ENCODE assay signal across 12 cellular contexts in the genomic region with DNA sequence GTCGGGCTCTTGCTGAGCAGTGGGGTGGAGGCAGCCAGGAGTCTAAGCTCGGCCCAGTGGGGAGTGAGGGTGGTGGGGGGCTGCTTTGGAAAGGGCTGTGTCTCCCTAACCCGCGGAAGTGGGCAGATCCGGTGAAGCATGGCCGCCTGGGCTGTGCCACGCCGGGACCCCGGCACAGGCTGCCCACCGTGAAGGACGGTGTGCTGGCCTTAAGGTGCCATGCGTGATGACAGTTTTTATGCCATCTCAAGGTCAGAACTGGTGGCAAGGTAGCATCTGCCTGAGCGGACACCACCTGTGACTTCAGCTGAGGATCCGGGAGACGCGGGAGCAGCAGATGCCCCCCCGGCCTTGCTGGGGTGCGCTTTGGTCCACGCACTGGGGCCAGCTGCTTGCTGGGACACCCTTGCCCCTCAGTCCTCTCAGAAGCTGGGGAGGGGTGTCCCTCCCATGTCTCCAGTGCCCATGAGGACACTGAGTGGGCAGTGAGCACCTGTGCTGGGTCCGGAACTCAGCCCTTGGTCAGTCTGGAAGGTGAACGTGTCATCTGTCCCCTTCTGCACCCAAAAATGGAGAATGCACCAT. TPM values are rescaled to one million over a fixed set of nuclear protein-coding genes. Genes with fewer than 3 reads are reported as not detected.
DNase-seq lines count a peak whose midpoint lies in the region; ATAC-seq lines count a peak whose summit lies in the region.
"Had no signal": no experiment of that assay in that cellular context is flagged by ENCODE, and none has a peak within 500 bp of the region (broad histone marks: within the 10 kb centered on the region; RNA-seq: fewer than 3 reads in every experiment).

No MANE protein-coding gene starts in this region.

- no peak overlapping the region for H2AFZ ChIP-seq in mesenchymal stem cell (ENCODE audit: low read depth, low read length)

- H3K36me3 Mint-ChIP-seq in stimulated activated naive CD8-positive, alpha-beta T cell treated with anti-CD3 and anti-CD28 coated beads, Interleukin-15, Interleukin-2, amounts not matched to agents 100 ng/mL and 50 ng/mL, for 24 hours (ENCODE audit: low read depth), result peaks cover 10% of the 10 kb centered on the region
- peaks cover 15% of the 10 kb centered on the region for H3K36me3 Mint-ChIP-seq in activated T-helper 1 cell treated with anti-CD3 and anti-CD28 coated beads, Interleukin-12 subunit alpha, Interleukin-12 subunit beta, Interleukin-2, Interleukin-4 antibody, amounts not matched to agents 30 ng/mL and 10 ng/mL and 1 ng/mL, durations not matched to agents 14 hours and 24 hours and 36 hours (ENCODE audit: low read depth)
- H3K36me3 Mint-ChIP-seq: CD4-positive, CD25-positive, alpha-beta regulatory T cell; IgD-negative memory B cell had no signal

- H2BK12ac ChIP-seq in mesenchymal stem cell (ENCODE audit: low read length in 2 of 2), result peak overlapping the region; percentile 95

- peak overlapping the region; percentile 87 for H4K91ac ChIP-seq in mesenchymal stem cell (ENCODE audit: low read length)

- no peak overlapping the region for H3K27ac ChIP-seq in mesenchymal stem cell (ENCODE audit: low read length, poor library complexity, severe bottlenecking)
- no peak overlapping the region for H3K27ac ChIP-seq in aorta (ENCODE audit: low read depth in 1 of 2, low read length in 2 of 2)

- no peaks in the 10 kb centered on the region for H3K79me1 ChIP-seq in mesenchymal stem cell (replicated peaks; ENCODE audit: low read length, poor library complexity, severe bottlenecking)

- peak overlapping the region; percentile 51 for H2BK120ac ChIP-seq in mesenchymal stem cell (ENCODE audit: low read depth, low read length)

- H3K23ac ChIP-seq in mesenchymal stem cell (ENCODE audit: low read length in 2 of 2), result peak overlapping the region in 1 of 2 experiments; percentile 40

- H2AK5ac ChIP-seq in mesenchymal stem cell (ENCODE audit: low read length, severe bottlenecking), result no peak overlapping the region

- no peak overlapping the region for H2BK15ac ChIP-seq in mesenchymal stem cell (ENCODE audit: low read depth, poor library complexity, severe bottlenecking)

- no peaks in the 10 kb centered on the region for H3K27me3 ChIP-seq in mesenchymal stem cell (ENCODE audit: control insufficient read depth in 1 of 2, insufficient read depth in 1 of 2, low read length in 2 of 2)
- H3K27me3 ChIP-seq in aorta (ENCODE audit: control insufficient read depth in 1 of 2, insufficient read depth in 2 of 2, low read length in 1 of 2), result no peaks in the 10 kb centered on the region

- H3K4me2 ChIP-seq in mesenchymal stem cell (ENCODE audit: low read length, poor library complexity, severe bottlenecking), result no peak overlapping the region

- H3K36me3 ChIP-seq in mesenchymal stem cell (ENCODE audit: control insufficient read depth in 1 of 2, insufficient read depth in 2 of 2, low read depth in 1 of 2, low read length in 2 of 2), result peaks cover 0 to 9% of the 10 kb centered on the region in 2 experiments
- no peaks in the 10 kb centered on the region for H3K36me3 ChIP-seq in aorta (ENCODE audit: control insufficient read depth in 1 of 2, insufficient read depth in 2 of 2, low read length in 1 of 2)

- 94% methylated on average over 21 of the region's 21 CpGs for WGBS in mesenchymal stem cell
- 91 to 93% methylated on average over 21 of the region's 21 CpGs for WGBS in aorta, 2 donors

- no peak overlapping the region for H3K4me3 ChIP-seq in mesenchymal stem cell (ENCODE audit: insufficient read depth in 1 of 2, low read depth in 1 of 2, low read length in 2 of 2)
- H3K4me3 ChIP-seq in aorta (ENCODE audit: low read length in 2 of 2), result no peak overlapping the region

- H3K27ac Mint-ChIP-seq in stimulated activated naive CD8-positive, alpha-beta T cell treated with anti-CD3 and anti-CD28 coated beads, Interleukin-15, Interleukin-2, amounts not matched to agents 100 ng/mL and 50 ng/mL, for 24 hours, result peak overlapping the region; percentile 98
- H3K27ac Mint-ChIP-seq in activated T-helper 1 cell treated with anti-CD3 and anti-CD28 coated beads, Interleukin-12 subunit alpha, Interleukin-12 subunit beta, Interleukin-2, Interleukin-4 antibody, amounts not matched to agents 30 ng/mL and 10 ng/mL and 1 ng/mL, durations not matched to agents 14 hours and 24 hours and 36 hours, result peak overlapping the region; percentile 84
- H3K27ac Mint-ChIP-seq: IgD-negative memory B cell had no signal

- peaks cover 86% of the 10 kb centered on the region for H3K4me1 Mint-ChIP-seq in stimulated activated naive CD8-positive, alpha-beta T cell treated with anti-CD3 and anti-CD28 coated beads, Interleukin-15, Interleukin-2, amounts not matched to agents 100 ng/mL and 50 ng/mL, for 24 hours (ENCODE audit: low read depth)
- H3K4me1 Mint-ChIP-seq in activated T-helper 1 cell treated with anti-CD3 and anti-CD28 coated beads, Interleukin-12 subunit alpha, Interleukin-12 subunit beta, Interleukin-2, Interleukin-4 antibody, amounts not matched to agents 30 ng/mL and 10 ng/mL and 1 ng/mL, durations not matched to agents 14 hours and 24 hours and 36 hours (ENCODE audit: low read depth), result peaks cover 70% of the 10 kb centered on the region
- H3K4me1 Mint-ChIP-seq: IgD-negative memory B cell had no signal

- no peaks in the 10 kb centered on the region for H3K9me3 Mint-ChIP-seq in stimulated activated naive CD8-positive, alpha-beta T cell treated with anti-CD3 and anti-CD28 coated beads, Interleukin-15, Interleukin-2, amounts not matched to agents 100 ng/mL and 50 ng/mL, for 24 hours
- no peaks in the 10 kb centered on the region for H3K9me3 Mint-ChIP-seq in activated T-helper 1 cell treated with anti-CD3 and anti-CD28 coated beads, Interleukin-12 subunit alpha, Interleukin-12 subunit beta, Interleukin-2, Interleukin-4 antibody, amounts not matched to agents 30 ng/mL and 10 ng/mL and 1 ng/mL, durations not matched to agents 14 hours and 24 hours and 36 hours
- H3K9me3 Mint-ChIP-seq: CD4-positive, CD25-positive, alpha-beta regulatory T cell had no signal

- H3K4ac ChIP-seq in mesenchymal stem cell (ENCODE audit: low read depth in 1 of 2, low read length in 2 of 2), result peak overlapping the region; percentile 69 to 91

- H2BK5ac ChIP-seq in mesenchymal stem cell (ENCODE audit: low read depth, low read length, poor library complexity, severe bottlenecking), result no peak overlapping the region

- H3K9me3 ChIP-seq in mesenchymal stem cell (ENCODE audit: control insufficient read depth, low read length) (no peaks in the 10 kb centered on the region), aorta (ENCODE audit: control insufficient read depth, low read length) (peaks cover 2% of the 10 kb centered on the region)

- peak overlapping the region in 1 of 2 experiments; percentile 22 for H3K14ac ChIP-seq in mesenchymal stem cell (ENCODE audit: low read length in 2 of 2)

- H3K9ac ChIP-seq in mesenchymal stem cell (ENCODE audit: low read length), result no peak overlapping the region

- no peak for ATAC-seq in stimulated activated naive CD8-positive, alpha-beta T cell treated with anti-CD3 and anti-CD28 coated beads, Interleukin-15, Interleukin-2, amounts not matched to agents 100 U/mL and 50 U/mL, for 24 hours
- no peak for ATAC-seq in aorta (ENCODE audit: low FRiP score)
- no peak for ATAC-seq in HG03045 (IDR thresholded peaks at IDR 0.05; ENCODE audit: unreplicated experiment)
- ATAC-seq: Panc1 had no signal

- peak overlapping the region; percentile 50 for H4K8ac ChIP-seq in mesenchymal stem cell (ENCODE audit: low read length)

- H3K27me3 Mint-ChIP-seq in stimulated activated naive CD8-positive, alpha-beta T cell treated with anti-CD3 and anti-CD28 coated beads, Interleukin-15, Interleukin-2, amounts not matched to agents 100 ng/mL and 50 ng/mL, for 24 hours, result no peaks in the 10 kb centered on the region
- H3K27me3 Mint-ChIP-seq in activated T-helper 1 cell treated with anti-CD3 and anti-CD28 coated beads, Interleukin-12 subunit alpha, Interleukin-12 subunit beta, Interleukin-2, Interleukin-4 antibody, amounts not matched to agents 30 ng/mL and 10 ng/mL and 1 ng/mL, durations not matched to agents 14 hours and 24 hours and 36 hours (ENCODE audit: insufficient read depth), result no peaks in the 10 kb centered on the region
- H3K27me3 Mint-ChIP-seq: CD4-positive, CD25-positive, alpha-beta regulatory T cell had no signal

- no peak overlapping the region for H3K4me3 Mint-ChIP-seq in stimulated activated naive CD8-positive, alpha-beta T cell treated with anti-CD3 and anti-CD28 coated beads, Interleukin-15, Interleukin-2, amounts not matched to agents 100 ng/mL and 50 ng/mL, for 24 hours
- no peak overlapping the region for H3K4me3 Mint-ChIP-seq in activated T-helper 1 cell treated with anti-CD3 and anti-CD28 coated beads, Interleukin-12 subunit alpha, Interleukin-12 subunit beta, Interleukin-2, Interleukin-4 antibody, amounts not matched to agents 30 ng/mL and 10 ng/mL and 1 ng/mL, durations not matched to agents 14 hours and 24 hours and 36 hours

- DNase-seq in stimulated activated naive CD8-positive, alpha-beta T cell treated with anti-CD3 and anti-CD28 coated beads, Interleukin-15, Interleukin-2, amounts not matched to agents 100 U/mL and 50 U/mL, for 24 hours, result no peak
- peak; percentile 0 for DNase-seq in activated T-helper 1 cell treated with anti-CD3 and anti-CD28 coated beads, Interleukin-12 subunit alpha, Interleukin-12 subunit beta, Interleukin-2, Interleukin-4 antibody, amounts not matched to agents 30 ng/mL and 10 ng/mL and 1 ng/mL, durations not matched to agents 14 hours and 24 hours and 36 hours (ENCODE audit: low spot score)
- DNase-seq in mesenchymal stem cell (no peak), aorta (peak; percentile 31 to 56), NCI-H82 (lab: John Stamatoyannopoulos, UW) (no peak), activated gamma-delta T cell (lab: John Stamatoyannopoulos, UW) (no peak)
- DNase-seq: CD4-positive, CD25-positive, alpha-beta regulatory T cell; hippocampal formation had no signal

- intact Hi-C loops in activated T-helper 1 cell treated with anti-CD3 and anti-CD28 coated beads, Interleukin-12 subunit alpha, Interleukin-12 subunit beta, Interleukin-2, Interleukin-4 antibody, amounts not matched to agents 30 ng/mL and 10 ng/mL and 1 ng/mL, durations not matched to agents 14 hours and 24 hours and 36 hours (cut with micrococcal nuclease), result no loop called here
- intact Hi-C loops in aorta (cut with DNase I), result no loop called here

- peak overlapping the region; percentile 38 to 93 for H3K18ac ChIP-seq in mesenchymal stem cell (ENCODE audit: low read depth in 1 of 2, low read length in 2 of 2)

- H3K4me1 ChIP-seq in mesenchymal stem cell (ENCODE audit: control insufficient read depth, insufficient read depth, low read depth, low read length), result peaks cover 38% of the 10 kb centered on the region
- no peaks in the 10 kb centered on the region for H3K4me1 ChIP-seq in aorta (ENCODE audit: control insufficient read depth in 1 of 2, insufficient read depth in 2 of 2, low read length in 2 of 2)

RNA-seq across cellular contexts. Expression of gene AHRR, which starts 53.9 kb away (rescaled TPM):
- total RNA-seq in activated T-helper 1 cell treated with anti-CD3 and anti-CD28 coated beads, Interleukin-12 subunit alpha, Interleukin-12 subunit beta, Interleukin-2, Interleukin-4 antibody, amounts not matched to agents 30 ng/mL and 10 ng/mL and 1 ng/mL, durations not matched to agents 14 hours and 24 hours and 36 hours, result 22.7 and 23.7 TPM in 2 replicates
- polyA plus RNA-seq in mesenchymal stem cell (2013, experiment 1 of 2), result 12.1 TPM
- polyA plus RNA-seq in mesenchymal stem cell (2013, experiment 2 of 2), result 12.0 TPM
- 1 to 10 TPM; 1.9 to 3.8 TPM for total RNA-seq in aorta
- 1 to 10 TPM in 1 of 2 donors, under 1 TPM in 1; 0.13 to 1.6 TPM for polyA plus RNA-seq in aorta

Comparison
In these comparisons a context has a peak if more than half of its experiments do, and no peak if none do; other contexts are left out.
1. DNase-seq: peak in activated T-helper 1 cell treated with anti-CD3 and anti-CD28 coated beads, Interleukin-12 subunit alpha, Interleukin-12 subunit beta, Interleukin-2, Interleukin-4 antibody, amounts not matched to agents 30 ng/mL and 10 ng/mL and 1 ng/mL, durations not matched to agents 14 hours and 24 hours and 36 hours (single experiment) and aorta (2 of 2); none in stimulated activated naive CD8-positive, alpha-beta T cell treated with anti-CD3 and anti-CD28 coated beads, Interleukin-15, Interleukin-2, amounts not matched to agents 100 U/mL and 50 U/mL, for 24 hours (single experiment), mesenchymal stem cell (single experiment), NCI-H82 (single experiment) and activated gamma-delta T cell (single experiment).